Comparison of ENCODE assay signal across 8 cellular contexts in genomic region chr17:44004077-44004760, GRCh38. TPM values are rescaled to one million over a fixed set of nuclear protein-coding genes. Genes with fewer than 3 reads are reported as not detected.
A peak's percentile ranks its signal among the peaks of the same experiment; 100 is the strongest.
DNase-seq lines count a peak whose midpoint lies in the region; ATAC-seq and TF ChIP-seq lines count a peak whose summit lies in the region.

Gene NAGS (plus strand): TSS chr17:44004622. CDS start chr17:44004664, 42 bp downstream.

- H3K4me3 Mint-ChIP-seq in CD14-positive monocyte (peak within 1 kb of the TSS; percentile 54 to 94), naive B cell (peak within 1 kb of the TSS; percentile 45 to 97 (median 82)), progenitor cell of endocrine pancreas (ENCODE audit: low read depth) (no peak within 1 kb of the TSS)

- H3K14ac ChIP-seq in IMR-90 (replicated peaks; ENCODE audit: low read depth, low read length) = no peak within 1 kb of the TSS

- H3K9ac ChIP-seq in IMR-90 (ENCODE audit: low read depth, low read length) = no peak within 1 kb of the TSS

- H3K18ac ChIP-seq in IMR-90 (ENCODE audit: low read depth, low read length) = no peak within 1 kb of the TSS

- no TSS peak for BruUV-seq in IMR-90 (replicated peaks; lab: Mats Ljungman, UMichigan)

- H2BK15ac ChIP-seq in IMR-90 (ENCODE audit: low read depth, low read length) = no peak within 1 kb of the TSS

- H3K36me3 Mint-ChIP-seq in CD14-positive monocyte = peaks cover 4 to 5% of the 10 kb centered on the region in 2 donors
- no peaks in the 10 kb centered on the region for H3K36me3 Mint-ChIP-seq in naive B cell
- no peaks in the 10 kb centered on the region for H3K36me3 Mint-ChIP-seq in progenitor cell of endocrine pancreas (ENCODE audit: insufficient read depth)

- TF ChIP-seq CTCF in CD14-positive monocyte (IDR thresholded peaks at IDR 0.05) = no peak
- TF ChIP-seq CTCF in IMR-90 (conservative IDR thresholded peaks at IDR 0.05; ENCODE audit: low read depth, low read length) = no peak
- no peak for TF ChIP-seq CTCF in progenitor cell of endocrine pancreas (IDR thresholded peaks at IDR 0.05; ENCODE audit: unreplicated experiment)
- TF ChIP-seq CTCF in GM10266 (IDR thresholded peaks at IDR 0.05; ENCODE audit: control insufficient read depth, insufficient read depth, low read depth, missing control alignments) = no peak

- no peak within 1 kb of the TSS for H4K8ac ChIP-seq in IMR-90 (ENCODE audit: low read depth in 2 of 2, low read length in 2 of 2)

- no peak within 1 kb of the TSS for H3K56ac ChIP-seq in IMR-90 (ENCODE audit: extremely low read depth, insufficient read depth, low read length)

- H2AK5ac ChIP-seq in IMR-90 (ENCODE audit: low read depth, low read length) = peak within 1 kb of the TSS; percentile 9; the same call in 1 of the 2 replicates

- H2BK20ac ChIP-seq in IMR-90 (ENCODE audit: low read depth, low read length) = no peak within 1 kb of the TSS

- H3K27ac Mint-ChIP-seq in CD14-positive monocyte = peak within 1 kb of the TSS in 1 of 7 donors; percentile 6
- H3K27ac Mint-ChIP-seq in naive B cell = peak within 1 kb of the TSS in 2 of 6 donors; percentile 26 to 81
- H3K27ac Mint-ChIP-seq in progenitor cell of endocrine pancreas = no peak within 1 kb of the TSS

- peaks cover 14% of the 10 kb centered on the region for H3K9me1 ChIP-seq in IMR-90 (ENCODE audit: insufficient read depth, low read length)

- dilution Hi-C loops in IMR-90 (cut with HindIII; ENCODE audit: low sequenced_read_pairs, unreplicated experiment) = no loop called here

- no peak within 1 kb of the TSS for H3K4me2 ChIP-seq in IMR-90 (ENCODE audit: low read depth, low read length)

- in situ Hi-C loops in IMR-90 (cut with MboI; ENCODE audit: low sequenced_read_pairs) = loop anchor here (5.0 kb wide), 1 partner anchor 62 kb away; the partner anchor contains the start of gene PPY

- H3K23ac ChIP-seq in IMR-90 (ENCODE audit: low read depth, low read length) = no peak within 1 kb of the TSS

- H3K4me1 Mint-ChIP-seq in CD14-positive monocyte (peaks cover 40% of the 10 kb centered on the region), naive B cell (peaks cover 19 to 34% (median 26%) of the 10 kb centered on the region in 3 donors), progenitor cell of endocrine pancreas (ENCODE audit: low read depth) (peaks cover 23% of the 10 kb centered on the region)

- no peaks in the 10 kb centered on the region for H3K9me3 ChIP-seq in IMR-90 (ENCODE audit: control insufficient read depth, insufficient read depth, low read length)
- H3K9me3 ChIP-seq in ectodermal cell (ENCODE audit: control insufficient read depth, low read length) = no peaks in the 10 kb centered on the region

- peaks cover 0 to 22% of the 10 kb centered on the region in 2 experiments; a peak in 2 of 4 replicates for H3K79me1 ChIP-seq in IMR-90 (ENCODE audit: low read depth in 1 of 2, low read length in 2 of 2)

- no peak within 1 kb of the TSS for H4K91ac ChIP-seq in IMR-90 (ENCODE audit: insufficient read depth, low read depth, low read length)

- H3K27ac ChIP-seq in IMR-90 (ENCODE audit: insufficient read depth, low read length) (no peak within 1 kb of the TSS), ectodermal cell (ENCODE audit: insufficient read depth, low read depth, low read length, poor library complexity, severe bottlenecking) (no peak within 1 kb of the TSS)

- H3K27me3 ChIP-seq in IMR-90 (ENCODE audit: control insufficient read depth, insufficient read depth, low read length) (peaks cover 3% of the 10 kb centered on the region; the same call in 1 of the 2 replicates), ectodermal cell (ENCODE audit: control insufficient read depth, insufficient read depth, low read length, poor library complexity, severe bottlenecking) (peaks cover 44% of the 10 kb centered on the region)

- POLR2A ChIA-PET in IMR-90 (lab: Charles Lee; ENCODE audit: unreplicated experiment) = no interaction called here

- CTCF ChIA-PET in IMR-90 (lab: Yijun Ruan, JAX) = interaction anchor here (0.6 kb wide), 1 partner anchor 94 kb away, joined by 3 read pairs; no protein-coding TSS in a partner anchor

- H3K9me3 Mint-ChIP-seq in CD14-positive monocyte = peaks cover 0 to 17% (median 5%) of the 10 kb centered on the region in 7 donors
- no peaks in the 10 kb centered on the region for H3K9me3 Mint-ChIP-seq in naive B cell
- H3K9me3 Mint-ChIP-seq in progenitor cell of endocrine pancreas (ENCODE audit: low read depth) = no peaks in the 10 kb centered on the region

- 0 out of 2 replicates have a peak within 1 kb of the TSS, but pooled peaks have one; percentile 2 for H3K4ac ChIP-seq in IMR-90 (ENCODE audit: low read depth, low read length)

- H3K27me3 Mint-ChIP-seq in CD14-positive monocyte (ENCODE audit: low read depth in 3 of 3) = peaks cover 47 to 62% (median 52%) of the 10 kb centered on the region in 3 donors
- H3K27me3 Mint-ChIP-seq in naive B cell = peaks cover 9 to 29% (median 29%) of the 10 kb centered on the region in 3 donors
- peaks cover 44% of the 10 kb centered on the region for H3K27me3 Mint-ChIP-seq in progenitor cell of endocrine pancreas

- no peak for DNase-seq in CD14-positive monocyte (ENCODE audit: low spot score)
- DNase-seq in IMR-90 = no peak
- peak; percentile 8 for DNase-seq in naive B cell
- DNase-seq in progenitor cell of endocrine pancreas (ENCODE audit: low spot score, unreplicated experiment) = no peak
- DNase-seq in GM10266 (ENCODE audit: extremely low spot score) = no peak

- no peak within 1 kb of the TSS for H4K5ac ChIP-seq in IMR-90 (ENCODE audit: low read depth, low read length)

- H3K4me3 ChIP-seq in IMR-90 (ENCODE audit: insufficient read depth, low read depth, low read length) = no peak within 1 kb of the TSS
- H3K4me3 ChIP-seq in ectodermal cell (ENCODE audit: insufficient read depth, low read depth, low read length) = peak within 1 kb of the TSS; percentile 33

- TF ChIP-seq RAD21 in IMR-90 (IDR thresholded peaks at IDR 0.05; ENCODE audit: low read length) = no peak

- 14% methylated on average over 6 of the region's 25 CpGs; no CpG with 5 or more reads in 1 of the 2 experiments for WGBS in IMR-90 (ENCODE audit: extremely low coverage in 2 of 2, insufficient read length in 1 of 2), 2 experiments
- 3% methylated on average over 24 to 25 of the region's 25 CpGs for WGBS in ectodermal cell, 2 experiments

- no peak within 1 kb of the TSS for H2BK120ac ChIP-seq in IMR-90 (ENCODE audit: low read depth, low read length)

- H3K4me1 ChIP-seq in IMR-90 (ENCODE audit: control insufficient read depth, insufficient read depth, low read length) = peaks cover 17% of the 10 kb centered on the region
- H3K4me1 ChIP-seq in ectodermal cell (ENCODE audit: control insufficient read depth, insufficient read depth, low read length) = peaks cover 17% of the 10 kb centered on the region

- H2AFZ ChIP-seq in IMR-90 (replicated peaks; ENCODE audit: low read length, poor library complexity) = peak within 1 kb of the TSS; percentile 96

- H2BK5ac ChIP-seq in IMR-90 (ENCODE audit: low read depth, low read length, poor library complexity, severe bottlenecking) = no peak within 1 kb of the TSS

- no peaks in the 10 kb centered on the region for H4K20me1 ChIP-seq in IMR-90 (ENCODE audit: insufficient read depth, low read length)

- intact Hi-C loops in CD14-positive monocyte (cut with micrococcal nuclease) (no loop called here), IMR-90 (cut with micrococcal nuclease) (no loop called here)

- H3K36me3 ChIP-seq in IMR-90 (ENCODE audit: control insufficient read depth, insufficient read depth, low read length) (no peaks in the 10 kb centered on the region), ectodermal cell (ENCODE audit: control insufficient read depth, insufficient read depth, low read length) (no peaks in the 10 kb centered on the region)

- ATAC-seq in IMR-90 (ENCODE audit: low read depth) (no peak), naive B cell (ENCODE audit: low read depth in 2 of 2) (no peak), HG02623 (IDR thresholded peaks at IDR 0.05; ENCODE audit: unreplicated experiment) (no peak), GM21529 (IDR thresholded peaks at IDR 0.05; ENCODE audit: unreplicated experiment) (no peak)

- peak within 1 kb of the TSS; percentile 57 for H2AK9ac ChIP-seq in IMR-90 (replicated peaks; ENCODE audit: low read depth, low read length, poor library complexity)

- TF ChIP-seq POLR2A in IMR-90 (IDR thresholded peaks at IDR 0.05; ENCODE audit: low read depth, low read length) = no peak

TF ChIP-seq in IMR-90, 13 proteins besides CTCF, POLR2A, EP300 and RAD21:
- TF ChIP-seq, protein P1, sequence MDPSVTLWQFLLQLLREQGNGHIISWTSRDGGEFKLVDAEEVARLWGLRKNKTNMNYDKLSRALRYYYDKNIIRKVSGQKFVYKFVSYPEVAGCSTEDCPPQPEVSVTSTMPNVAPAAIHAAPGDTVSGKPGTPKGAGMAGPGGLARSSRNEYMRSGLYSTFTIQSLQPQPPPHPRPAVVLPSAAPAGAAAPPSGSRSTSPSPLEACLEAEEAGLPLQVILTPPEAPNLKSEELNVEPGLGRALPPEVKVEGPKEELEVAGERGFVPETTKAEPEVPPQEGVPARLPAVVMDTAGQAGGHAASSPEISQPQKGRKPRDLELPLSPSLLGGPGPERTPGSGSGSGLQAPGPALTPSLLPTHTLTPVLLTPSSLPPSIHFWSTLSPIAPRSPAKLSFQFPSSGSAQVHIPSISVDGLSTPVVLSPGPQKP (IDR thresholded peaks at IDR 0.05; ENCODE audit: borderline replicate concordance, low read depth, low read length) = no peak
- no peak for TF ChIP-seq CEBPB (IDR thresholded peaks at IDR 0.05; ENCODE audit: low read depth, low read length)
- no peak for TF ChIP-seq RFX5 (IDR thresholded peaks at IDR 0.05; ENCODE audit: low read depth, low read length)
- no peak for TF ChIP-seq FOS (IDR thresholded peaks at IDR 0.05; ENCODE audit: low read depth, low read length)
- TF ChIP-seq RCOR1 (IDR thresholded peaks at IDR 0.05; ENCODE audit: insufficient replicate concordance, low read length) = no peak
- TF ChIP-seq SMC3 (IDR thresholded peaks at IDR 0.05; ENCODE audit: low read depth, low read length) = no peak
- no peak for TF ChIP-seq MAZ (IDR thresholded peaks at IDR 0.05; ENCODE audit: borderline replicate concordance, low read depth, low read length)
- TF ChIP-seq CHD1 (IDR thresholded peaks at IDR 0.05; ENCODE audit: low read depth, low read length) = no peak
- no peak for TF ChIP-seq BHLHE40 (IDR thresholded peaks at IDR 0.05; ENCODE audit: low read depth, low read length)
- TF ChIP-seq MXI1 (IDR thresholded peaks at IDR 0.05; ENCODE audit: borderline replicate concordance, low read depth, low read length) = no peak
TF ChIP-seq in IMR-90: peak in this region for 0.

RNA-seq across cellular contexts. Expression of gene NAGS, which starts in this region (rescaled TPM):
- polyA plus RNA-seq in CD14-positive monocyte (under 1 TPM; 0.84 to 0.93 TPM), IMR-90 (2012; rRNA removed) (0.92 and 0.99 TPM in 2 replicates), naive B cell (ENCODE audit: low read depth in 6 of 6) (1 to 10 TPM in 2 of 6 donors, under 1 TPM in 3, not detected in 1; 0.57 to 1.8 (median 0.90) TPM)
- total RNA-seq in IMR-90 (2012; rRNA removed) (0.28 and 0.54 TPM in 2 replicates), progenitor cell of endocrine pancreas (0.69 and 0.89 TPM in 2 replicates)
- polyA plus RNA-seq in IMR-90 (2012; cell fraction: cytosol; rRNA removed) = 0.73 and 1.1 TPM in 2 replicates
- 0.42 and 0.74 TPM in 2 replicates for polyA plus RNA-seq in IMR-90 (2012; cell fraction: nucleus; rRNA removed; ENCODE audit: low replicate concordance)
- polyA plus RNA-seq in ectodermal cell (2013, experiment 1 of 4) = 0.91 TPM
- polyA plus RNA-seq in ectodermal cell (2013, experiment 2 of 4) = 0.85 TPM
- polyA plus RNA-seq in ectodermal cell (2013, experiment 3 of 4) = 1.5 TPM
- 1.1 TPM for polyA plus RNA-seq in ectodermal cell (2013, experiment 4 of 4)
